8 cellular contexts compared by ENCODE assay signal in the genomic region with DNA sequence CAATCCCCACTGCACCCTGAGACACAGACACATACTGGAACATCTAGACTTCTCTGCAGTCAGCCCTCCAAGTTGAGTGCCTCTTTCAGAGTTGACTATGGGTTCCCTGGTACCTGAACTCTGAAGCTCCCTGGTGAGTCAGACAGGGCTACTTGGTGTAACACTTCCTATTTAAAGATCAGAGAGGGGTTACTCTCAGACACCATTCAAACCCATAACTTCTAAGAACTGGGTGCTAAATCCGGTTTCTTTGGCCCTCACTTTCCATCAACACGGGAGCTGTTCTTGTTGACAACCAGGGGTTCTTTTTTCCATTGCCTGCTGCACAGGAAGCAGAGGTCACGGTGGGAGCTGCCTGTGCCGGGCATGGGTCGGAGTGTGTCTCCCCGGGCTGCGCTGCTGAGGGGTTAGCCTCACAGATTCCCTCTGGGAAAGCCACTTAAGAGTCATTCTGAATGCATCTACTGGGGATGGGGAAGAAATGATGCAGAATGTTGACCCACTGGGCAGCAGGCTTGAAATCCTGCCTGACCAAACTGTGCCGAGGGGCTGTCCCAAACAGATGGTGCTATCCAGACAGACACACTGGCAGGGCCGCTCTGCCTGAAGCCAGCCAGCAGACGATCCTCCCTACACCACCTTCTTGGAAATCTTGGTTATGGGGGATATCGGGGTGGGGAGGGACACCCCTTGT.
DNase-seq lines count a peak whose midpoint lies in the region; ATAC-seq and TF ChIP-seq lines count a peak whose summit lies in the region.

No MANE protein-coding gene starts in this region.

- peaks cover 26% of the 10 kb centered on the region for H3K4me1 ChIP-seq in effector memory CD4-positive, alpha-beta T cell (ENCODE audit: control insufficient read depth, insufficient read depth, low read length, poor library complexity, severe bottlenecking)

- H3K27ac Mint-ChIP-seq in activated CD4-positive, alpha-beta T cell treated with anti-CD3 and anti-CD28 coated beads for 36 hours = peak overlapping the region; percentile 94

- H3K36me3 ChIP-seq in effector memory CD4-positive, alpha-beta T cell (ENCODE audit: control insufficient read depth, insufficient read depth, low read length) = no peaks in the 10 kb centered on the region

- H3K36me3 Mint-ChIP-seq in activated CD4-positive, alpha-beta T cell treated with anti-CD3 and anti-CD28 coated beads for 36 hours (ENCODE audit: low read depth) = no peaks in the 10 kb centered on the region

- peak overlapping the region; percentile 68 for H3K4me3 Mint-ChIP-seq in activated CD4-positive, alpha-beta T cell treated with anti-CD3 and anti-CD28 coated beads for 36 hours

- TF ChIP-seq CTCF in omental fat pad (IDR thresholded peaks at IDR 0.05) = no peak

- intact Hi-C loops in activated CD4-positive, alpha-beta T cell treated with anti-CD3 and anti-CD28 coated beads for 36 hours (cut with DNase I, micrococcal nuclease) = loop anchor here (1.0 to 5.0 kb wide), 17 partner anchors 30 to 810 kb away; partner anchors contain the start of genes MPHOSPH9 (in 2 of the 2), MTRFR (in 2 of the 2), OGFOD2 (in 2 of the 2) and PITPNM2 (in 2 of the 2)

- CTCF ChIA-PET in activated CD4-positive, alpha-beta T cell treated with anti-CD3 and anti-CD28 coated beads for 36 hours (lab: Charles Lee) = interaction anchor here (0.5 to 1.0 kb wide), 4 partner anchors 13 to 1379 kb away, joined by 3 read pairs; no protein-coding TSS in a partner anchor

- H3K9me3 ChIP-seq in effector memory CD4-positive, alpha-beta T cell (ENCODE audit: control insufficient read depth, low read length) = no peaks in the 10 kb centered on the region

- H3K4me3 ChIP-seq in effector memory CD4-positive, alpha-beta T cell (ENCODE audit: insufficient read depth, low read depth, low read length, poor library complexity, severe bottlenecking) = peak overlapping the region; percentile 49

- no peaks in the 10 kb centered on the region for H3K9me3 Mint-ChIP-seq in activated CD4-positive, alpha-beta T cell treated with anti-CD3 and anti-CD28 coated beads for 36 hours (ENCODE audit: low read depth)

- H3K27me3 Mint-ChIP-seq in activated CD4-positive, alpha-beta T cell treated with anti-CD3 and anti-CD28 coated beads for 36 hours = no peaks in the 10 kb centered on the region

- H3K27me3 ChIP-seq in effector memory CD4-positive, alpha-beta T cell (replicated peaks; ENCODE audit: control insufficient read depth, insufficient read depth, low read length, poor library complexity, severe bottlenecking) = no peaks in the 10 kb centered on the region

- peak; percentile 76 for DNase-seq in activated CD4-positive, alpha-beta T cell treated with anti-CD3 and anti-CD28 coated beads for 36 hours
- peak in 2 of 3 donors; percentile 5 to 7 for DNase-seq in effector memory CD4-positive, alpha-beta T cell
- peak in 2 of 3 experiments; percentile 18 to 31 for DNase-seq in stimulated activated CD4-positive, alpha-beta T cell treated with anti-CD3 and anti-CD28 coated beads, TNF-alpha, amount 100 ng/mL, for 4 hours (ENCODE audit: low read depth in 3 of 3)
- DNase-seq in omental fat pad (ENCODE audit: low spot score) (no peak), NCI-H2081 treated with DMSO at 0.1 percent for 48 hours (lab: John Stamatoyannopoulos, UW) (no peak)

- ATAC-seq in GM19463 (IDR thresholded peaks at IDR 0.05; ENCODE audit: unreplicated experiment) (peak; percentile 64), HG03378 (IDR thresholded peaks at IDR 0.05; ENCODE audit: unreplicated experiment) (no peak), GM19452 (IDR thresholded peaks at IDR 0.05; ENCODE audit: unreplicated experiment) (no peak), omental fat pad (ENCODE audit: low FRiP score) (no peak)
- ATAC-seq in activated CD4-positive, alpha-beta T cell treated with anti-CD3 and anti-CD28 coated beads for 36 hours = peak; percentile 85

- POLR2A ChIA-PET in activated CD4-positive, alpha-beta T cell treated with anti-CD3 and anti-CD28 coated beads for 36 hours (lab: Charles Lee) = interaction anchor here (0.6 to 2.5 kb wide), 11 partner anchors 16 to 638 kb away, joined by 3 to 8 read pairs (median 5); partner anchors contain the start of genes MPHOSPH9 and MTRFR

- peak overlapping the region; percentile 65 for H3K27ac ChIP-seq in effector memory CD4-positive, alpha-beta T cell (ENCODE audit: insufficient read depth, low read length, poor library complexity, severe bottlenecking)

- peaks cover 52% of the 10 kb centered on the region for H3K4me1 Mint-ChIP-seq in activated CD4-positive, alpha-beta T cell treated with anti-CD3 and anti-CD28 coated beads for 36 hours

Comparison
In these comparisons a context has a peak if more than half of its experiments do, and no peak if none do; other contexts are left out.
1. ATAC-seq: peak in GM19463 (single experiment) and activated CD4-positive, alpha-beta T cell treated with anti-CD3 and anti-CD28 coated beads for 36 hours (single experiment); none in HG03378 (single experiment), GM19452 (single experiment) and omental fat pad (single experiment).
2. DNase-seq: peak in activated CD4-positive, alpha-beta T cell treated with anti-CD3 and anti-CD28 coated beads for 36 hours (single experiment), effector memory CD4-positive, alpha-beta T cell (2 of 3) and stimulated activated CD4-positive, alpha-beta T cell treated with anti-CD3 and anti-CD28 coated beads, TNF-alpha, amount 100 ng/mL, for 4 hours (2 of 3); none in omental fat pad (single experiment) and NCI-H2081 treated with DMSO at 0.1 percent for 48 hours (single experiment).